ENCODE assay signal across 17 cellular contexts in genomic region chr2:33217431-33217830, GRCh38.
A peak's percentile ranks its signal among the peaks of the same experiment; 100 is the strongest.
DNase-seq lines count a peak whose midpoint lies in the region; ATAC-seq and TF ChIP-seq lines count a peak whose summit lies in the region.
"Had no signal": no experiment of that assay in that cellular context is flagged by ENCODE, and none has a peak within 500 bp of the region (broad histone marks: within the 10 kb centered on the region; RNA-seq: fewer than 3 reads in every experiment).

No MANE protein-coding gene starts in this region.

- H3K4me3 Mint-ChIP-seq in type B pancreatic cell = no peak overlapping the region
- no peak overlapping the region for H3K4me3 Mint-ChIP-seq in naive thymus-derived CD4-positive, alpha-beta T cell
- H3K4me3 Mint-ChIP-seq: CD4-positive, CD25-positive, alpha-beta regulatory T cell had no signal

- H3K27ac ChIP-seq in left ventricle myocardium inferior (replicated peaks) (peak overlapping the region; percentile 66), coronary artery (peak overlapping the region; percentile 84 to 95), osteoblast (ENCODE audit: low read depth, low read length) (peak overlapping the region; percentile 97)
- no peak overlapping the region for H3K27ac ChIP-seq in naive thymus-derived CD4-positive, alpha-beta T cell (ENCODE audit: low read depth, low read length)

- H3K9me3 ChIP-seq in left ventricle myocardium inferior (replicated peaks) (no peaks in the 10 kb centered on the region), osteoblast (ENCODE audit: low read depth, low read length) (no peaks in the 10 kb centered on the region)
- no peaks in the 10 kb centered on the region for H3K9me3 ChIP-seq in naive thymus-derived CD4-positive, alpha-beta T cell (ENCODE audit: control insufficient read depth in 2 of 3, low read length in 3 of 3)
- H3K9me3 ChIP-seq: HAP-1 had no signal

- no peaks in the 10 kb centered on the region for H3K27me3 Mint-ChIP-seq in type B pancreatic cell
- peaks cover 0 to 19% (median 5%) of the 10 kb centered on the region in 5 donors for H3K27me3 Mint-ChIP-seq in naive thymus-derived CD4-positive, alpha-beta T cell

- H3K36me3 ChIP-seq in left ventricle myocardium inferior (peaks cover 8% of the 10 kb centered on the region), osteoblast (ENCODE audit: insufficient read depth, low read length) (peaks cover 12% of the 10 kb centered on the region)
- H3K36me3 ChIP-seq in naive thymus-derived CD4-positive, alpha-beta T cell (ENCODE audit: control insufficient read depth in 2 of 3, insufficient read depth in 3 of 3, low read length in 3 of 3) = no peaks in the 10 kb centered on the region
- H3K36me3 ChIP-seq: HAP-1 had no signal

- POLR2A ChIA-PET in naive thymus-derived CD4-positive, alpha-beta T cell (lab: Charles Lee) = no interaction called here

- H3K36me3 Mint-ChIP-seq in type B pancreatic cell = peaks cover 5% of the 10 kb centered on the region
- no peaks in the 10 kb centered on the region for H3K36me3 Mint-ChIP-seq in naive thymus-derived CD4-positive, alpha-beta T cell
- H3K36me3 Mint-ChIP-seq: CD4-positive, CD25-positive, alpha-beta regulatory T cell had no signal

- no peak overlapping the region for H3K4me3 ChIP-seq in left ventricle myocardium inferior
- no peak overlapping the region for H3K4me3 ChIP-seq in coronary artery
- no peak overlapping the region for H3K4me3 ChIP-seq in osteoblast (ENCODE audit: insufficient read depth, low read length)
- H3K4me3 ChIP-seq in naive thymus-derived CD4-positive, alpha-beta T cell (ENCODE audit: low read length) = no peak overlapping the region
- H3K4me3 ChIP-seq: HAP-1 had no signal

- H3K4me1 Mint-ChIP-seq in type B pancreatic cell (ENCODE audit: unreplicated experiment) = peaks cover 34% of the 10 kb centered on the region
- H3K4me1 Mint-ChIP-seq in naive thymus-derived CD4-positive, alpha-beta T cell = peaks cover 0 to 12% (median 0%) of the 10 kb centered on the region in 7 donors

- ATAC-seq in naive thymus-derived CD4-positive, alpha-beta T cell = no peak
- ATAC-seq in HG02840 (IDR thresholded peaks at IDR 0.05; ENCODE audit: low FRiP score, unreplicated experiment) = no peak

- intact Hi-C loops in left ventricle myocardium inferior (cut with micrococcal nuclease) (no loop called here), cardiac septum (cut with DNase I) (no loop called here)
- intact Hi-C loops in naive thymus-derived CD4-positive, alpha-beta T cell (cut with micrococcal nuclease) = no loop called here

- peaks cover 65% of the 10 kb centered on the region for H3K4me1 ChIP-seq in left ventricle myocardium inferior
- H3K4me1 ChIP-seq in osteoblast (ENCODE audit: insufficient read depth, low read length) = peaks cover 63% of the 10 kb centered on the region
- no peaks in the 10 kb centered on the region for H3K4me1 ChIP-seq in naive thymus-derived CD4-positive, alpha-beta T cell (ENCODE audit: control insufficient read depth in 2 of 2, insufficient read depth in 2 of 2, low read length in 2 of 2)
- H3K4me1 ChIP-seq: HAP-1 had no signal

- peaks cover 5% of the 10 kb centered on the region for H3K9me3 Mint-ChIP-seq in type B pancreatic cell
- H3K9me3 Mint-ChIP-seq in naive thymus-derived CD4-positive, alpha-beta T cell = no peaks in the 10 kb centered on the region
- H3K9me3 Mint-ChIP-seq: CD4-positive, CD25-positive, alpha-beta regulatory T cell had no signal

- H3K27me3 ChIP-seq in left ventricle myocardium inferior (ENCODE audit: low read depth) (no peaks in the 10 kb centered on the region), osteoblast (ENCODE audit: insufficient read depth, low read length) (no peaks in the 10 kb centered on the region)
- no peaks in the 10 kb centered on the region for H3K27me3 ChIP-seq in naive thymus-derived CD4-positive, alpha-beta T cell (ENCODE audit: control insufficient read depth in 2 of 2, insufficient read depth in 2 of 2, low read length in 2 of 2)

- TF ChIP-seq CTCF in left ventricle myocardium inferior (IDR thresholded peaks at IDR 0.05; ENCODE audit: borderline replicate concordance) (no peak), coronary artery (IDR thresholded peaks at IDR 0.05) (no peak), osteoblast (IDR thresholded peaks at IDR 0.05; ENCODE audit: extremely low read depth, low read depth, low read length) (no peak), type B pancreatic cell (conservative IDR thresholded peaks at IDR 0.05) (no peak)

- H3K79me2 ChIP-seq in osteoblast (ENCODE audit: insufficient read depth, low read length) = peaks cover 3% of the 10 kb centered on the region

- CTCF ChIA-PET in naive thymus-derived CD4-positive, alpha-beta T cell (lab: Charles Lee) = no interaction called here

- H3K27ac Mint-ChIP-seq in type B pancreatic cell = peak overlapping the region; percentile 11
- H3K27ac Mint-ChIP-seq in naive thymus-derived CD4-positive, alpha-beta T cell = no peak overlapping the region
- H3K27ac Mint-ChIP-seq: CD4-positive, CD25-positive, alpha-beta regulatory T cell had no signal

- H3K4me2 ChIP-seq in osteoblast (ENCODE audit: insufficient read depth, low read length) = no peak overlapping the region

- no peak overlapping the region for H2AFZ ChIP-seq in osteoblast (ENCODE audit: low read length)

- no peaks in the 10 kb centered on the region for H4K20me1 ChIP-seq in osteoblast (ENCODE audit: insufficient read depth, low read length)

- no peak for DNase-seq in left ventricle myocardium inferior
- no peak for DNase-seq in cardiac septum (ENCODE audit: low spot score)
- no peak for DNase-seq in coronary artery (ENCODE audit: low spot score)
- no peak for DNase-seq in osteoblast (ENCODE audit: insufficient read length, low spot score, missing footprints)
- DNase-seq in type B pancreatic cell (ENCODE audit: extremely low spot score, unreplicated experiment) = no peak
- no peak for DNase-seq in foreskin melanocyte
- DNase-seq in naive thymus-derived CD4-positive, alpha-beta T cell = no peak
- DNase-seq: ACHN; CD4-positive, CD25-positive, alpha-beta regulatory T cell; DMS53; Kasumi-1; NCI-H1417 treated with DMSO at 0.1 percent for 48 hours; NCI-H2029; NCI-H2171 treated with DMSO at 0.1 percent for 48 hours; NCI-H510A had no signal
